In genomic region chr12:85280984-85281946, GRCh38 we compare ENCODE assay signal across 10 cellular contexts. TPM values are rescaled to one million over a fixed set of nuclear protein-coding genes. Genes with fewer than 3 reads are reported as not detected.
A peak's percentile ranks its signal among the peaks of the same experiment; 100 is the strongest.
DNase-seq lines count a peak whose midpoint lies in the region; TF ChIP-seq lines count a peak whose summit lies in the region.
"Had no signal": no experiment of that assay in that cellular context is flagged by ENCODE, and none has a peak within 500 bp of the region (broad histone marks: within the 10 kb centered on the region; RNA-seq: fewer than 3 reads in every experiment).

No MANE protein-coding gene starts in this region.

- POLR2A ChIA-PET in MCF 10A (lab: Yijun Ruan, JAX) = interaction anchor here (0.6 kb wide), 1 partner anchor 374 kb away, joined by 3 read pairs; no protein-coding TSS in a partner anchor

- H3K27me3 Mint-ChIP-seq in MCF 10A (ENCODE audit: insufficient read depth, unreplicated experiment) = no peaks in the 10 kb centered on the region

- H3K4me3 ChIP-seq in breast epithelium (peak overlapping the region in 2 of 3 donors; percentile 53 to 61), adipocyte (ENCODE audit: low read length) (peak overlapping the region; percentile 89), kidney epithelial cell (ENCODE audit: low read depth, low read length) (peak overlapping the region; percentile 50), tibial artery (peak overlapping the region; percentile 51 to 65), testis (peak overlapping the region in 1 of 2 donors; percentile 32)

- H3K27ac Mint-ChIP-seq in MCF 10A (ENCODE audit: low read depth, unreplicated experiment) = no peak overlapping the region

- no peaks in the 10 kb centered on the region for H3K36me3 Mint-ChIP-seq in MCF 10A (ENCODE audit: insufficient read depth, unreplicated experiment)

- WGBS in testis, 2 donors = 9 to 11% methylated on average over 21 of the region's 21 CpGs

- TF ChIP-seq POLR2A in breast epithelium (IDR thresholded peaks at IDR 0.05) (no peak), testis (IDR thresholded peaks at IDR 0.05) (no peak)

- H3K9ac ChIP-seq in adipocyte (ENCODE audit: low read length) = peak overlapping the region; percentile 85

- H3K9me3 ChIP-seq in breast epithelium (peaks cover 0 to 20% of the 10 kb centered on the region in 2 donors), adipocyte (ENCODE audit: control insufficient read depth, low read length) (no peaks in the 10 kb centered on the region), tibial artery (peaks cover 0 to 7% (median 0%) of the 10 kb centered on the region in 3 donors), testis (no peaks in the 10 kb centered on the region)

- no peak for TF ChIP-seq CTCF in breast epithelium (IDR thresholded peaks at IDR 0.05)
- TF ChIP-seq CTCF in MCF 10A (IDR thresholded peaks at IDR 0.05; ENCODE audit: unreplicated experiment) = no peak
- TF ChIP-seq CTCF in kidney epithelial cell (IDR thresholded peaks at IDR 0.05; ENCODE audit: insufficient read depth, low read length, poor library complexity, severe bottlenecking) = no peak
- TF ChIP-seq CTCF in tibial artery (IDR thresholded peaks at IDR 0.05) = no peak
- no peak for TF ChIP-seq CTCF in testis (IDR thresholded peaks at IDR 0.05)

- no peak overlapping the region for H3K4me3 Mint-ChIP-seq in MCF 10A (ENCODE audit: unreplicated experiment)

- no TSS peak for BruUV-seq in MCF 10A (replicated peaks; lab: Mats Ljungman, UMichigan)

- H3K4me1 ChIP-seq in breast epithelium (no peaks in the 10 kb centered on the region), adipocyte (ENCODE audit: control insufficient read depth, insufficient read depth, low read length) (no peaks in the 10 kb centered on the region), tibial artery (peaks cover 0 to 19% (median 12%) of the 10 kb centered on the region in 4 donors), testis (peaks cover 4% of the 10 kb centered on the region)

- peaks cover 0 to 85% of the 10 kb centered on the region in 2 donors for H3K27me3 ChIP-seq in breast epithelium
- H3K27me3 ChIP-seq in adipocyte (replicated peaks; ENCODE audit: control insufficient read depth, insufficient read depth, low read length) = peaks cover 11% of the 10 kb centered on the region
- H3K27me3 ChIP-seq in kidney epithelial cell (ENCODE audit: control insufficient read depth, insufficient read depth, low read length) = peaks cover 55% of the 10 kb centered on the region
- H3K27me3 ChIP-seq in tibial artery = peaks cover 0 to 26% of the 10 kb centered on the region in 2 donors
- peaks cover 8% of the 10 kb centered on the region for H3K27me3 ChIP-seq in testis

- H3K27ac ChIP-seq in breast epithelium (no peak overlapping the region), tibial artery (peak overlapping the region; percentile 31 to 58), testis (no peak overlapping the region)

- no peaks in the 10 kb centered on the region for H3K4me1 Mint-ChIP-seq in MCF 10A (ENCODE audit: insufficient read depth, unreplicated experiment)

- no peaks in the 10 kb centered on the region for H3K9me3 Mint-ChIP-seq in MCF 10A (ENCODE audit: unreplicated experiment)

- no peak for DNase-seq in breast epithelium (ENCODE audit: low spot score in 2 of 2)
- no peak for DNase-seq in MCF 10A (ENCODE audit: unreplicated experiment)
- peak; percentile 13 for DNase-seq in adipocyte (ENCODE audit: low read depth)
- no peak for DNase-seq in kidney epithelial cell (ENCODE audit: low read depth)
- no peak for DNase-seq in tibial artery
- DNase-seq in EL = no peak
- DNase-seq in stimulated activated CD4-positive, alpha-beta T cell treated with anti-CD3 and anti-CD28 coated beads, Interleukin-2, amount 100 ng/mL, for 48 hours = no peak
- no peak for DNase-seq in testis

- CTCF ChIA-PET in MCF 10A (lab: Yijun Ruan, JAX) = interaction anchor here (0.6 to 0.7 kb wide), 2 partner anchors 143 to 1402 kb away, joined by 3 to 4 read pairs; no protein-coding TSS in a partner anchor

- no peaks in the 10 kb centered on the region for H3K36me3 ChIP-seq in breast epithelium
- no peaks in the 10 kb centered on the region for H3K36me3 ChIP-seq in adipocyte (ENCODE audit: control insufficient read depth, insufficient read depth, low read length, severe bottlenecking)
- H3K36me3 ChIP-seq in kidney epithelial cell (ENCODE audit: control insufficient read depth, insufficient read depth, low read length) = no peaks in the 10 kb centered on the region
- H3K36me3 ChIP-seq in tibial artery = no peaks in the 10 kb centered on the region
- H3K36me3 ChIP-seq in testis (ENCODE audit: low read depth, missing control alignments) = no peaks in the 10 kb centered on the region

- intact Hi-C loops in breast epithelium (cut with DNase I; ENCODE audit: low total_unique reads) (no loop called here), MCF 10A (cut with micrococcal nuclease) (no loop called here), tibial artery (cut with DNase I; ENCODE audit: low total_unique reads) (no loop called here), testis (cut with DNase I; ENCODE audit: low total_unique reads) (no loop called here)

RNA-seq across cellular contexts. Expression of gene ALX1, which starts 1.2 kb away (rescaled TPM):
- total RNA-seq in breast epithelium = 1 to 10 TPM in 1 of 3 donors, not detected in 2; 2.9 TPM
- total RNA-seq in MCF 10A (2022) = not detected in 2 replicates
- total RNA-seq in kidney epithelial cell = 0.21 and 0.54 TPM in 2 replicates
- total RNA-seq in testis = under 1 TPM in 1 of 2 donors, not detected in 1; 0.25 TPM
- polyA plus RNA-seq in testis (ENCODE audit: insufficient read depth, low read depth, low replicate concordance) = 0.80 TPM
- total RNA-seq: M059J had no signal
- polyA plus RNA-seq: esophagus had no signal

Comparison
In these comparisons a context has a peak if more than half of its experiments do, and no peak if none do; other contexts are left out.
1. H3K27ac ChIP-seq: peak in tibial artery (2 of 2); none in breast epithelium (0 of 2) and testis (0 of 2).